In the genomic region with DNA sequence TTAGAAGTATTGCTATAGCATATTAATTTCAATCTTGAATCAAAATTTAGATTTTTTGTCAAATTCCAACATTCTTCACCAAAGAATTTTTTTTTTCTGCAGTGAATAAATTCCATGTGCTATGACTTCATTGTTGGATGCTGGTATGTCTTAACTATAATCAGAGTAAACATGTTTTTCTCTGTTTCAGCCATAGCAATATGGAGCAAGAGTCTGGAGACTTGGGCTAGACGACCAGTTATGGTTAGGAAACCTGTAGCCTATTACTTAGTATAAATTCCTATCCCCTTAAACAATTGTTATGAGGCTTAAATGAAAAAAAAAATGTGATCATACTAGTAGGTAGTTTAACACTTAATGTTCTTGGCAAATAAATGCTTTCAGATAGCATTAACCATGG, we compare ENCODE assay signal across 7 cellular contexts.
"Had no signal": no experiment of that assay in that cellular context is flagged by ENCODE, and none has a peak within 500 bp of the region (broad histone marks: within the 10 kb centered on the region; RNA-seq: fewer than 3 reads in every experiment).

No MANE protein-coding gene starts in this region.

- H3K9ac ChIP-seq: KMS-11 had no signal

- H3K4me3 ChIP-seq: GM23338 had no signal

- H3K27ac ChIP-seq: HL-60, KMS-11 had no signal

- H2AFZ ChIP-seq: GM23338 had no signal

- ATAC-seq: GM23338, HepG2 had no signal

- DNase-seq: H9, HCEC 1CT, KBM-7 had no signal

- H3K4me2 ChIP-seq: GM23338, KMS-11 had no signal
